ENCODE assay signal across 8 cellular contexts in genomic region chr3:122577409-122578028, GRCh38. TPM values are rescaled to one million over a fixed set of nuclear protein-coding genes. Genes with fewer than 3 reads are reported as not detected.
DNase-seq lines count a peak whose midpoint lies in the region; ATAC-seq, FAIRE-seq and TF ChIP-seq lines count a peak whose summit lies in the region.

TSS of gene PARP15 (plus strand) at chr3:122577650. CDS start at chr3:122577668, 18 bp downstream.

- in situ Hi-C loops in GM23248 (cut with MboI): no loop called here

- no peaks in the 10 kb centered on the region for H3K27me3 ChIP-seq in GM23248 (replicated peaks; ENCODE audit: insufficient read depth)
- no peaks in the 10 kb centered on the region for H3K27me3 ChIP-seq in fibroblast of lung (ENCODE audit: control insufficient read depth, insufficient read depth, low read length)

- peak within 1 kb of the TSS; percentile 90 for H2AFZ ChIP-seq in GM23248
- H2AFZ ChIP-seq in fibroblast of lung (ENCODE audit: low read length): peak within 1 kb of the TSS; percentile 15

- H3K4me3 ChIP-seq in GM23248 (peak within 1 kb of the TSS; percentile 63), fibroblast of lung (replicated peaks in 1 of 4; ENCODE audit: control extremely low read depth in 1 of 4, insufficient read depth in 1 of 4, low read depth in 3 of 4, low read length in 4 of 4) (peak within 1 kb of the TSS; percentile 3 to 58 (median 40))

- ATAC-seq in activated CD8-positive, alpha-beta T cell treated with anti-CD3 and anti-CD28 coated beads, Interleukin-2, amount 10 ng/mL, durations not matched to agents 7 days and 5 days: peak; percentile 76

- peak; percentile 40 for DNase-seq in GM23248
- peak; percentile 72 for DNase-seq in activated CD8-positive, alpha-beta T cell treated with anti-CD3 and anti-CD28 coated beads, Interleukin-2, amount 10 ng/mL, durations not matched to agents 7 days and 5 days
- DNase-seq in fibroblast of lung (ENCODE audit: low read depth in 2 of 2): peak; percentile 14 to 27
- no peak for DNase-seq in progenitor cell of endocrine pancreas (ENCODE audit: low spot score, unreplicated experiment)
- DNase-seq in NCI-H1436 treated with DMSO at 0.1 percent for 48 hours (lab: John Stamatoyannopoulos, UW): no peak
- no peak for DNase-seq in dedifferentiated amniotic fluid mesenchymal stem cell (ENCODE audit: extremely low spot score)
- no peak for DNase-seq in hippocampal formation (lab: John Stamatoyannopoulos, UW)
- DNase-seq in urothelium cell line (ENCODE audit: low spot score): no peak

- H3K4me1 Mint-ChIP-seq in activated CD8-positive, alpha-beta T cell treated with anti-CD3 and anti-CD28 coated beads, Interleukin-2, amount 10 ng/mL, durations not matched to agents 7 days and 5 days (ENCODE audit: low read depth): peaks cover 46% of the 10 kb centered on the region
- H3K4me1 Mint-ChIP-seq in progenitor cell of endocrine pancreas (ENCODE audit: low read depth): peaks cover 9% of the 10 kb centered on the region

- CTCF ChIA-PET in activated CD8-positive, alpha-beta T cell treated with anti-CD3 and anti-CD28 coated beads, Interleukin-2, amount 10 ng/mL, durations not matched to agents 7 days and 5 days (lab: Charles Lee): interaction anchor here (0.5 to 2.2 kb wide), 3 partner anchors 10 to 33 kb away, joined by 3 to 6 read pairs (median 3); no protein-coding TSS in a partner anchor

- H4K20me1 ChIP-seq in GM23248 (ENCODE audit: insufficient read depth) (no peaks in the 10 kb centered on the region), fibroblast of lung (ENCODE audit: control insufficient read depth, extremely low read depth, insufficient read depth, low read length) (no peaks in the 10 kb centered on the region)

- 6 to 10% methylated on average over 34 to 37 of the region's 40 CpGs for WGBS in GM23248 (ENCODE audit: low coverage in 1 of 2, low lambda C conversion rate in 2 of 2, missing lambda C conversion rate in 2 of 2), 2 experiments

- no peak for FAIRE-seq in urothelium cell line (lab: Jason Lieb, UNC)

- no peak for TF ChIP-seq CTCF in fibroblast of lung (conservative IDR thresholded peaks at IDR 0.05 in 1 of 2, IDR thresholded peaks at IDR 0.05 in 1 of 2; ENCODE audit: low read depth in 1 of 2, low read length in 2 of 2)
- no peak for TF ChIP-seq CTCF in progenitor cell of endocrine pancreas (IDR thresholded peaks at IDR 0.05; ENCODE audit: unreplicated experiment)

- peaks cover 16% of the 10 kb centered on the region for H3K9me3 Mint-ChIP-seq in activated CD8-positive, alpha-beta T cell treated with anti-CD3 and anti-CD28 coated beads, Interleukin-2, amount 10 ng/mL, durations not matched to agents 7 days and 5 days (ENCODE audit: insufficient read depth)
- H3K9me3 Mint-ChIP-seq in progenitor cell of endocrine pancreas (ENCODE audit: low read depth): peaks cover 9% of the 10 kb centered on the region

- H3K4me2 ChIP-seq in GM23248 (ENCODE audit: unreplicated experiment) (peak within 1 kb of the TSS; percentile 84), fibroblast of lung (ENCODE audit: extremely low read depth, insufficient read depth, low read length) (peak within 1 kb of the TSS; percentile 59)

- H3K27me3 Mint-ChIP-seq in activated CD8-positive, alpha-beta T cell treated with anti-CD3 and anti-CD28 coated beads, Interleukin-2, amount 10 ng/mL, durations not matched to agents 7 days and 5 days (ENCODE audit: low read depth): no peaks in the 10 kb centered on the region
- peaks cover 13% of the 10 kb centered on the region for H3K27me3 Mint-ChIP-seq in progenitor cell of endocrine pancreas

- H3K27ac Mint-ChIP-seq in activated CD8-positive, alpha-beta T cell treated with anti-CD3 and anti-CD28 coated beads, Interleukin-2, amount 10 ng/mL, durations not matched to agents 7 days and 5 days: peak within 1 kb of the TSS; percentile 99
- H3K27ac Mint-ChIP-seq in progenitor cell of endocrine pancreas: no peak within 1 kb of the TSS

- H3K4me1 ChIP-seq in GM23248 (ENCODE audit: insufficient read depth) (peaks cover 7% of the 10 kb centered on the region; the same call in 1 of the 2 replicates), fibroblast of lung (ENCODE audit: control insufficient read depth, extremely low read depth, insufficient read depth, low read length) (no peaks in the 10 kb centered on the region)

- no peaks in the 10 kb centered on the region for H3K79me2 ChIP-seq in GM23248 (ENCODE audit: insufficient read depth)
- no peaks in the 10 kb centered on the region for H3K79me2 ChIP-seq in fibroblast of lung (ENCODE audit: control insufficient read depth, insufficient read depth, low read length)

- H3K9me2 ChIP-seq in GM23248 (ENCODE audit: insufficient read depth): no peaks in the 10 kb centered on the region

- peak within 1 kb of the TSS; percentile 100 for H3K4me3 Mint-ChIP-seq in activated CD8-positive, alpha-beta T cell treated with anti-CD3 and anti-CD28 coated beads, Interleukin-2, amount 10 ng/mL, durations not matched to agents 7 days and 5 days
- peak within 1 kb of the TSS; percentile 75 for H3K4me3 Mint-ChIP-seq in progenitor cell of endocrine pancreas (ENCODE audit: low read depth)

- H3K36me3 ChIP-seq in GM23248 (ENCODE audit: low read depth): no peaks in the 10 kb centered on the region
- no peaks in the 10 kb centered on the region for H3K36me3 ChIP-seq in fibroblast of lung (ENCODE audit: control insufficient read depth, insufficient read depth, low read length)

- H3K9me3 ChIP-seq in GM23248 (ENCODE audit: low read depth) (no peaks in the 10 kb centered on the region), fibroblast of lung (ENCODE audit: control insufficient read depth, insufficient read depth, low read depth, low read length) (no peaks in the 10 kb centered on the region)

- POLR2A ChIA-PET in activated CD8-positive, alpha-beta T cell treated with anti-CD3 and anti-CD28 coated beads, Interleukin-2, amount 10 ng/mL, durations not matched to agents 7 days and 5 days (lab: Charles Lee): interaction anchor here (0.8 to 6.7 kb wide), 3 partner anchors 12 to 102 kb away, joined by 3 to 63 read pairs (median 4); partner anchors contain the start of genes DTX3L and PARP9

- H3K27ac ChIP-seq in GM23248 (no peak within 1 kb of the TSS), fibroblast of lung (ENCODE audit: insufficient read depth, low read length) (no peak within 1 kb of the TSS)

- peaks cover 61% of the 10 kb centered on the region for H3K36me3 Mint-ChIP-seq in activated CD8-positive, alpha-beta T cell treated with anti-CD3 and anti-CD28 coated beads, Interleukin-2, amount 10 ng/mL, durations not matched to agents 7 days and 5 days (ENCODE audit: low read depth)
- H3K36me3 Mint-ChIP-seq in progenitor cell of endocrine pancreas (ENCODE audit: insufficient read depth): peaks cover 3% of the 10 kb centered on the region

- H3K9ac ChIP-seq in GM23248 (peak within 1 kb of the TSS; percentile 33), fibroblast of lung (ENCODE audit: insufficient read depth, low read length) (peak within 1 kb of the TSS; percentile 36)

- 0 out of 2 replicates have a peak, but pooled peaks cover 7% of the 10 kb centered on the region for H3F3A ChIP-seq in GM23248 (ENCODE audit: insufficient read depth)

RNA-seq across cellular contexts. Expression of gene PARP15, which starts in this region (rescaled TPM):
- under 0.01 TPM in 1 of 2 replicates, not detected in the other for total RNA-seq in GM23248 (2014; rRNA removed; shearing (Covaris generic))
- polyA plus RNA-seq in GM23248 (2016; fragmentation: Nextera tagmentation; extraction: Ambion mirVana) (0.29 TPM in 2 replicates), fibroblast of lung (0.62 and 0.70 TPM in 2 replicates)
- total RNA-seq in activated CD8-positive, alpha-beta T cell treated with anti-CD3 and anti-CD28 coated beads, Interleukin-2, amount 10 ng/mL, durations not matched to agents 7 days and 5 days: 10 to 100 TPM; 36.6 to 38.6 TPM
- total RNA-seq in fibroblast of lung (0.26 and 1.2 TPM in 2 replicates), progenitor cell of endocrine pancreas (0.55 TPM in 2 replicates)
- 0.20 and 0.23 TPM in 2 replicates for polyA plus RNA-seq in fibroblast of lung (2012)
- polyA minus RNA-seq in fibroblast of lung (ENCODE audit: low replicate concordance): not detected in 2 replicates

Comparison
In these comparisons a context has a peak if more than half of its experiments do, and no peak if none do; other contexts are left out.
1. RNA of gene PARP15 (total RNA-seq): 36.6 to 38.6 TPM in activated CD8-positive, alpha-beta T cell treated with anti-CD3 and anti-CD28 coated beads, Interleukin-2, amount 10 ng/mL, durations not matched to agents 7 days and 5 days; 0.26 to 1.2 TPM in fibroblast of lung, 0.55 TPM in progenitor cell of endocrine pancreas and under 0.01 TPM in GM23248; every median in the first group is over 10 times any median in the second.
2. Peak in DNase-seq, H3K4me3 ChIP-seq, H3K9ac ChIP-seq and H3K4me2 ChIP-seq in GM23248; RNA of the gene not detected or under 1 TPM.
3. DNase-seq: peak in activated CD8-positive, alpha-beta T cell treated with anti-CD3 and anti-CD28 coated beads, Interleukin-2, amount 10 ng/mL, durations not matched to agents 7 days and 5 days (single experiment) and fibroblast of lung (2 of 2); none in progenitor cell of endocrine pancreas (single experiment), NCI-H1436 treated with DMSO at 0.1 percent for 48 hours (single experiment), dedifferentiated amniotic fluid mesenchymal stem cell (single experiment), hippocampal formation (0 of 2) and urothelium cell line (single experiment).